Comparison of ENCODE assay signal across 8 cellular contexts in genomic region chr10:35194906-35195305, GRCh38.
DNase-seq lines count a peak whose midpoint lies in the region; TF ChIP-seq lines count a peak whose summit lies in the region.

No MANE protein-coding gene starts in this region.

- no peaks in the 10 kb centered on the region for H3K9me3 ChIP-seq in Caco-2
- H3K9me3 ChIP-seq in adipocyte (ENCODE audit: control insufficient read depth, low read length) = no peaks in the 10 kb centered on the region
- H3K9me3 ChIP-seq in subcutaneous abdominal adipose tissue (ENCODE audit: control insufficient read depth in 5 of 5, low read length in 5 of 5) = no peaks in the 10 kb centered on the region

- H3K9ac ChIP-seq in adipocyte (ENCODE audit: low read length) (peak overlapping the region; percentile 80), subcutaneous abdominal adipose tissue (ENCODE audit: low read length in 5 of 5) (peak overlapping the region; percentile 10 to 80 (median 64))

- CTCF ChIA-PET in Caco-2 (lab: Charles Lee) = interaction anchor here (1.2 to 1.8 kb wide), 4 partner anchors 11 to 69 kb away, joined by 3 to 82 read pairs (median 6); partner anchors contain the start of gene CREM

- no peaks in the 10 kb centered on the region for H3K36me3 Mint-ChIP-seq in Caco-2 (ENCODE audit: insufficient read depth, unreplicated experiment)

- H3K9me3 Mint-ChIP-seq in Caco-2 (ENCODE audit: unreplicated experiment) = no peaks in the 10 kb centered on the region

- H3K4me3 ChIP-seq in Caco-2 (ENCODE audit: low read depth, low read length) (peak overlapping the region; percentile 37), adipocyte (ENCODE audit: low read length) (peak overlapping the region; percentile 82), subcutaneous abdominal adipose tissue (ENCODE audit: low read depth in 1 of 5, low read length in 5 of 5) (peak overlapping the region in 4 of 5 donors; percentile 46 to 78 (median 73))

- H3K4me1 Mint-ChIP-seq in Caco-2 (ENCODE audit: low read depth, unreplicated experiment) = peaks cover 7% of the 10 kb centered on the region

- H3K27me3 ChIP-seq in Caco-2 (replicated peaks; ENCODE audit: control insufficient read depth, insufficient read depth, low read length) (no peaks in the 10 kb centered on the region), adipocyte (replicated peaks; ENCODE audit: control insufficient read depth, insufficient read depth, low read length) (no peaks in the 10 kb centered on the region), layer of hippocampus (ENCODE audit: control insufficient read depth, insufficient read depth, low read length) (no peaks in the 10 kb centered on the region), subcutaneous abdominal adipose tissue (ENCODE audit: control insufficient read depth in 5 of 5, insufficient read depth in 4 of 5, low read length in 5 of 5) (no peaks in the 10 kb centered on the region)

- POLR2A ChIA-PET in Caco-2 (lab: Charles Lee) = interaction anchor here (0.6 to 2.1 kb wide), 2 partner anchors 68 to 438 kb away, joined by 10 to 45 read pairs; partner anchors contain the start of gene CREM

- H3K27ac Mint-ChIP-seq in Caco-2 (ENCODE audit: unreplicated experiment) = peak overlapping the region; percentile 77

- peak overlapping the region; percentile 90 for H3K27ac ChIP-seq in layer of hippocampus (ENCODE audit: low read depth, low read length)
- H3K27ac ChIP-seq in subcutaneous abdominal adipose tissue (ENCODE audit: low read depth, low read length) = peak overlapping the region; percentile 89

- no peak for TF ChIP-seq CTCF in Caco-2 (IDR thresholded peaks at IDR 0.05; ENCODE audit: insufficient read depth in 1 of 2, low read depth in 1 of 2, low read length in 1 of 2, severe bottlenecking in 1 of 2, unreplicated experiment in 1 of 2)

- H3K36me3 ChIP-seq in Caco-2 (ENCODE audit: control insufficient read depth, insufficient read depth, low read length) (no peaks in the 10 kb centered on the region), adipocyte (ENCODE audit: control insufficient read depth, insufficient read depth, low read length, severe bottlenecking) (no peaks in the 10 kb centered on the region), subcutaneous abdominal adipose tissue (ENCODE audit: control insufficient read depth in 5 of 5, insufficient read depth in 5 of 5, low read length in 5 of 5) (no peaks in the 10 kb centered on the region)

- peak in 1 of 2 experiments; percentile 35 for DNase-seq in Caco-2
- DNase-seq in NAMALWA (ENCODE audit: low spot score) = peak; percentile 64
- DNase-seq in adipocyte (ENCODE audit: low read depth) = peak; percentile 63
- no peak for DNase-seq in mucosa of gallbladder (ENCODE audit: low spot score)
- no peak for DNase-seq in HuH-7 (ENCODE audit: low spot score)
- no peak for DNase-seq in UCSD-AML1 (lab: John Stamatoyannopoulos, UW; ENCODE audit: unreplicated experiment)

- H3K4me1 ChIP-seq in Caco-2 (peaks cover 4% of the 10 kb centered on the region; the same call in 1 of the 2 replicates), adipocyte (ENCODE audit: control insufficient read depth, insufficient read depth, low read length) (peaks cover 6% of the 10 kb centered on the region), subcutaneous abdominal adipose tissue (ENCODE audit: control insufficient read depth in 5 of 5, insufficient read depth in 5 of 5, low read length in 5 of 5) (peaks cover 0 to 33% (median 10%) of the 10 kb centered on the region in 5 donors)

- H3K4me3 Mint-ChIP-seq in Caco-2 (ENCODE audit: unreplicated experiment) = peak overlapping the region; percentile 70

- no TSS peak for BruUV-seq in Caco-2 (replicated peaks; lab: Mats Ljungman, UMichigan)

- no peaks in the 10 kb centered on the region for H3K27me3 Mint-ChIP-seq in Caco-2 (ENCODE audit: insufficient read depth, unreplicated experiment)

- intact Hi-C loops in Caco-2 (cut with micrococcal nuclease; ENCODE audit: unreplicated experiment) = no loop called here

Comparison
In these comparisons a context has a peak if more than half of its experiments do, and no peak if none do; other contexts are left out.
1. DNase-seq: peak in NAMALWA (single experiment) and adipocyte (single experiment); none in mucosa of gallbladder (single experiment), HuH-7 (single experiment) and UCSD-AML1 (single experiment).
2. Peak in every context shown above with its lines, with median percentiles within 50 percentile points of each other: H3K4me3 ChIP-seq.